ENCODE assay signal across 16 cellular contexts in genomic region chr1:48105167-48105566, GRCh38.
A peak's percentile ranks its signal among the peaks of the same experiment; 100 is the strongest.
DNase-seq lines count a peak whose midpoint lies in the region; ATAC-seq and TF ChIP-seq lines count a peak whose summit lies in the region.
"Had no signal": no experiment of that assay in that cellular context is flagged by ENCODE, and none has a peak within 500 bp of the region (broad histone marks: within the 10 kb centered on the region; RNA-seq: fewer than 3 reads in every experiment).

No MANE protein-coding gene starts in this region.

- H3K9me3 ChIP-seq in cardiac muscle cell (ENCODE audit: low read depth) (no peaks in the 10 kb centered on the region), right atrium auricular region (no peaks in the 10 kb centered on the region), upper lobe of right lung (no peaks in the 10 kb centered on the region)
- H3K9me3 ChIP-seq: gastrocnemius medialis, left ventricle myocardium inferior, neutrophil had no signal

- peak in 1 of 2 donors; percentile 54 for DNase-seq in cardiac muscle cell (ENCODE audit: low read depth in 1 of 2, low spot score in 1 of 2)
- no peak for DNase-seq in right atrium auricular region (ENCODE audit: low spot score)
- DNase-seq in chondrocyte (ENCODE audit: low spot score): no peak
- DNase-seq in left kidney (ENCODE audit: low read depth, low spot score): peak; percentile 81
- no peak for DNase-seq in upper lobe of right lung
- DNase-seq in activated CD8-positive, alpha-beta T cell treated with anti-CD3 and anti-CD28 coated beads for 36 hours: no peak
- DNase-seq: dorsolateral prefrontal cortex, gastrocnemius medialis, IMR-90, left ventricle myocardium inferior, NCI-H1436, NCI-H526 treated with DMSO at 0.1 percent for 48 hours, Right ventricle myocardium superior had no signal

- ATAC-seq in upper lobe of right lung (no peak), GM18861 (IDR thresholded peaks at IDR 0.05; ENCODE audit: unreplicated experiment) (no peak), GM18505 (IDR thresholded peaks at IDR 0.05; ENCODE audit: unreplicated experiment) (no peak)
- ATAC-seq in activated CD8-positive, alpha-beta T cell treated with anti-CD3 and anti-CD28 coated beads for 36 hours: no peak
- ATAC-seq: gastrocnemius medialis had no signal

- H3K4me1 ChIP-seq in cardiac muscle cell (ENCODE audit: low read depth) (no peaks in the 10 kb centered on the region), right atrium auricular region (no peaks in the 10 kb centered on the region), upper lobe of right lung (no peaks in the 10 kb centered on the region)
- H3K4me1 ChIP-seq: gastrocnemius medialis, left ventricle myocardium inferior had no signal

- H3K27ac Mint-ChIP-seq in chondrocyte (ENCODE audit: unreplicated experiment): no peak overlapping the region
- no peak overlapping the region for H3K27ac Mint-ChIP-seq in activated CD8-positive, alpha-beta T cell treated with anti-CD3 and anti-CD28 coated beads for 36 hours

- no peak overlapping the region for H3K4me3 ChIP-seq in cardiac muscle cell
- H3K4me3 ChIP-seq in right atrium auricular region: no peak overlapping the region
- H3K4me3 ChIP-seq in upper lobe of right lung: no peak overlapping the region
- H3K4me3 ChIP-seq: dorsolateral prefrontal cortex, gastrocnemius medialis, left ventricle myocardium inferior had no signal

- TF ChIP-seq CTCF in cardiac muscle cell (IDR thresholded peaks at IDR 0.05; ENCODE audit: low read depth, low read length) (peak; percentile 53), right atrium auricular region (IDR thresholded peaks at IDR 0.05) (peak in 1 of 2 donors; percentile 39), chondrocyte (IDR thresholded peaks at IDR 0.05) (peak; percentile 62), upper lobe of right lung (IDR thresholded peaks at IDR 0.05) (peak; percentile 20)
- no peak for TF ChIP-seq CTCF in activated CD8-positive, alpha-beta T cell treated with anti-CD3 and anti-CD28 coated beads for 36 hours (IDR thresholded peaks at IDR 0.05)

- H3K36me3 ChIP-seq in cardiac muscle cell: no peaks in the 10 kb centered on the region
- H3K36me3 ChIP-seq in right atrium auricular region: no peaks in the 10 kb centered on the region
- H3K36me3 ChIP-seq in upper lobe of right lung: no peaks in the 10 kb centered on the region
- H3K36me3 ChIP-seq: gastrocnemius medialis, left ventricle myocardium inferior, neutrophil had no signal

- H3K4me3 Mint-ChIP-seq in chondrocyte (ENCODE audit: unreplicated experiment): no peak overlapping the region
- H3K4me3 Mint-ChIP-seq in activated CD8-positive, alpha-beta T cell treated with anti-CD3 and anti-CD28 coated beads for 36 hours: no peak overlapping the region

- no peaks in the 10 kb centered on the region for H3K4me1 Mint-ChIP-seq in chondrocyte (ENCODE audit: low read depth)
- H3K4me1 Mint-ChIP-seq in activated CD8-positive, alpha-beta T cell treated with anti-CD3 and anti-CD28 coated beads for 36 hours (ENCODE audit: low read depth): peaks cover 4% of the 10 kb centered on the region

- POLR2A ChIA-PET in activated CD8-positive, alpha-beta T cell treated with anti-CD3 and anti-CD28 coated beads for 36 hours (lab: Charles Lee): interaction anchor here (0.5 kb wide), 1 partner anchor 143 kb away, joined by 3 read pairs; no protein-coding TSS in a partner anchor

- no peaks in the 10 kb centered on the region for H3K9me3 Mint-ChIP-seq in chondrocyte (ENCODE audit: low read depth)
- no peaks in the 10 kb centered on the region for H3K9me3 Mint-ChIP-seq in activated CD8-positive, alpha-beta T cell treated with anti-CD3 and anti-CD28 coated beads for 36 hours

- no peak for TF ChIP-seq POLR2A in GM18505 (IDR thresholded peaks at IDR 0.05; ENCODE audit: borderline replicate concordance, extremely low read depth, insufficient read depth, insufficient read length)

- CTCF ChIA-PET in activated CD8-positive, alpha-beta T cell treated with anti-CD3 and anti-CD28 coated beads for 36 hours (lab: Charles Lee): interaction anchor here (1.5 kb wide), 1 partner anchor 131 kb away, joined by 4 read pairs; no protein-coding TSS in a partner anchor

- no peak overlapping the region for H3K27ac ChIP-seq in cardiac muscle cell
- no peak overlapping the region for H3K27ac ChIP-seq in right atrium auricular region
- no peak overlapping the region for H3K27ac ChIP-seq in upper lobe of right lung
- H3K27ac ChIP-seq: dorsolateral prefrontal cortex, gastrocnemius medialis, left ventricle myocardium inferior, neutrophil had no signal

- peaks cover 1% of the 10 kb centered on the region for H3K36me3 Mint-ChIP-seq in chondrocyte (ENCODE audit: low read depth)
- H3K36me3 Mint-ChIP-seq in activated CD8-positive, alpha-beta T cell treated with anti-CD3 and anti-CD28 coated beads for 36 hours (ENCODE audit: low read depth): no peaks in the 10 kb centered on the region

- intact Hi-C loops in upper lobe of right lung (cut with DNase I): loop anchor here (10.0 kb wide), 1 partner anchor 100 kb away; no protein-coding TSS in a partner anchor
- intact Hi-C loops in activated CD8-positive, alpha-beta T cell treated with anti-CD3 and anti-CD28 coated beads for 36 hours (cut with micrococcal nuclease): loop anchor here (5.0 kb wide), 1 partner anchor 132 kb away; no protein-coding TSS in a partner anchor

- H3K27me3 ChIP-seq in cardiac muscle cell (no peaks in the 10 kb centered on the region), right atrium auricular region (no peaks in the 10 kb centered on the region), upper lobe of right lung (no peaks in the 10 kb centered on the region)
- H3K27me3 ChIP-seq: gastrocnemius medialis, neutrophil had no signal

- peaks cover 21% of the 10 kb centered on the region for H3K27me3 Mint-ChIP-seq in chondrocyte (ENCODE audit: low read depth)
- H3K27me3 Mint-ChIP-seq in activated CD8-positive, alpha-beta T cell treated with anti-CD3 and anti-CD28 coated beads for 36 hours: peaks cover 1% of the 10 kb centered on the region
